ENCODE assay signal across 10 cellular contexts in the genomic region with DNA sequence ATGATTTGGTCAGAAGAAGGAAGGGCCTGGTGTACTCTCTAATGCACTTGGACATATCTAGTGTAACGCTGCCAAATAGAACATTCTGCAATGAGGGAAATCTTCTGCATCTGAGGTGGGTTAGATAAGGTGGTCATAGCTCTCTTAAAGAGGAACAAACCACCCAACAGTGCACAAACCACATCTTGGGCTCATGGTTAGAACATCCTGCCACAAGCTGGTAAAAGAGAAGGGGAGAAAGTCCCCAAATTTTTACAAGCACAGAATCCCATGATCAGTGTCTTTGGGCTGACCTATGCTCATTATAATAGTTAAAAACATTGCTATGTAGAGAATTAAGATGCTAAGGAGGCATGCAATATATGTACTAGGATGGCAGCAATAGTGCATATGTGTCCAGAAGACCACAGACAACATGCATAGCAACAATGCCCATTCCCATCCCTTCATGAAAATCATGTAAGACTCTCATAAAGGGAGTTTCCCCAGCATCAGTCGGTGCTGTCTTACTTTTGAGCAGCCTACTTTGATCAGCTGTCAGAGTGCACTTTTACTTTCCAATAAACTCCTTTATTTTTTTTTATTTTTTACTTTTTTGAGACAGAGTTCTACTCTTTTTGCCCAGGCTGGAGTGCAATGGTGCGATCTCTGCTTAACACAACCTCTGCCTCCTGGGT.
A peak's percentile ranks its signal among the peaks of the same experiment; 100 is the strongest.
DNase-seq lines count a peak whose midpoint lies in the region; ATAC-seq and TF ChIP-seq lines count a peak whose summit lies in the region.
"Had no signal": no experiment of that assay in that cellular context is flagged by ENCODE, and none has a peak within 500 bp of the region (broad histone marks: within the 10 kb centered on the region; RNA-seq: fewer than 3 reads in every experiment).

No MANE protein-coding gene starts in this region.

- ATAC-seq in GM18520 (IDR thresholded peaks at IDR 0.05; ENCODE audit: unreplicated experiment) (peak; percentile 55), GM21515 (IDR thresholded peaks at IDR 0.05; ENCODE audit: unreplicated experiment) (peak; percentile 45), HG03342 (IDR thresholded peaks at IDR 0.05; ENCODE audit: unreplicated experiment) (peak; percentile 67), HG03039 (IDR thresholded peaks at IDR 0.05; ENCODE audit: unreplicated experiment) (no peak)
- ATAC-seq in activated CD8-positive, alpha-beta T cell treated with anti-CD3 and anti-CD28 coated beads for 36 hours: peak; percentile 55

- no peaks in the 10 kb centered on the region for H3K27me3 Mint-ChIP-seq in activated CD8-positive, alpha-beta T cell treated with anti-CD3 and anti-CD28 coated beads for 36 hours

- H3K4me1 Mint-ChIP-seq in activated CD8-positive, alpha-beta T cell treated with anti-CD3 and anti-CD28 coated beads for 36 hours (ENCODE audit: low read depth): peaks cover 9% of the 10 kb centered on the region

- POLR2A ChIA-PET in activated CD8-positive, alpha-beta T cell treated with anti-CD3 and anti-CD28 coated beads for 36 hours (lab: Charles Lee): no interaction called here

- no peak overlapping the region for H3K27ac Mint-ChIP-seq in activated CD8-positive, alpha-beta T cell treated with anti-CD3 and anti-CD28 coated beads for 36 hours
- H3K27ac Mint-ChIP-seq: endodermal cell had no signal

- intact Hi-C loops in activated CD8-positive, alpha-beta T cell treated with anti-CD3 and anti-CD28 coated beads for 36 hours (cut with micrococcal nuclease): no loop called here

- H3K4me3 Mint-ChIP-seq in activated CD8-positive, alpha-beta T cell treated with anti-CD3 and anti-CD28 coated beads for 36 hours: no peak overlapping the region
- H3K4me3 Mint-ChIP-seq: endodermal cell had no signal

- peak; percentile 43 for DNase-seq in activated CD8-positive, alpha-beta T cell treated with anti-CD3 and anti-CD28 coated beads for 36 hours
- DNase-seq in activated CD8-positive, alpha-beta memory T cell treated with anti-CD3 and anti-CD28 coated beads, Interleukin-2, amount 50 U/mL, for 4 hours: no peak
- DNase-seq in activated CD4-positive, alpha-beta T cell treated with anti-CD3 and anti-CD28 coated beads, Interleukin-2, amount 50 U/mL, for 48 hours: no peak
- DNase-seq in DMS53 (lab: John Stamatoyannopoulos, UW): no peak
- DNase-seq: endodermal cell, RPMI8226 had no signal

- CTCF ChIA-PET in activated CD8-positive, alpha-beta T cell treated with anti-CD3 and anti-CD28 coated beads for 36 hours (lab: Charles Lee): interaction anchor here (0.8 kb wide), 1 partner anchor 102 kb away, joined by 3 read pairs; no protein-coding TSS in a partner anchor

- H3K9me3 Mint-ChIP-seq in activated CD8-positive, alpha-beta T cell treated with anti-CD3 and anti-CD28 coated beads for 36 hours: no peaks in the 10 kb centered on the region

- H3K36me3 Mint-ChIP-seq in activated CD8-positive, alpha-beta T cell treated with anti-CD3 and anti-CD28 coated beads for 36 hours (ENCODE audit: low read depth): no peaks in the 10 kb centered on the region

- no peak for TF ChIP-seq CTCF in activated CD8-positive, alpha-beta T cell treated with anti-CD3 and anti-CD28 coated beads for 36 hours (IDR thresholded peaks at IDR 0.05)
